In genomic region chr3:11548721-11549131, GRCh38 we compare ENCODE assay signal across 13 cellular contexts.
DNase-seq lines count a peak whose midpoint lies in the region; ATAC-seq and TF ChIP-seq lines count a peak whose summit lies in the region.
"Had no signal": no experiment of that assay in that cellular context is flagged by ENCODE, and none has a peak within 500 bp of the region (broad histone marks: within the 10 kb centered on the region; RNA-seq: fewer than 3 reads in every experiment).

No MANE protein-coding gene starts in this region.

- TF ChIP-seq CTCF in AG04449 (IDR thresholded peaks at IDR 0.05; ENCODE audit: insufficient read depth, low read length, missing control alignments) (no peak), left lung (IDR thresholded peaks at IDR 0.05) (no peak)

- H3K4me3 ChIP-seq in AG04449 (ENCODE audit: low read depth, low read length) (no peak overlapping the region), adipocyte (ENCODE audit: low read length) (no peak overlapping the region), left lung (no peak overlapping the region)
- H3K4me3 ChIP-seq: gastroesophageal sphincter, PC-9, skin epidermis, thoracic aorta had no signal

- H3K9me3 ChIP-seq in adipocyte (ENCODE audit: control insufficient read depth, low read length), result peaks cover 6% of the 10 kb centered on the region
- H3K9me3 ChIP-seq in left lung, result peaks cover 0 to 2% of the 10 kb centered on the region in 2 donors
- H3K9me3 ChIP-seq: thoracic aorta had no signal

- POLR2A ChIA-PET in AG04449 (lab: Yijun Ruan, JAX), result interaction anchor here (0.5 kb wide), 1 partner anchor 51 kb away, joined by 3 read pairs; no protein-coding TSS in a partner anchor

- H3K4me1 ChIP-seq in adipocyte (ENCODE audit: control insufficient read depth, insufficient read depth, low read length) (peaks cover 56% of the 10 kb centered on the region), left lung (peaks cover 0 to 38% of the 10 kb centered on the region in 2 donors)

- DNase-seq in AG04449 (ENCODE audit: low read depth, low spot score) (peak; percentile 46), HT1080 (ENCODE audit: low read depth) (peak; percentile 94), adipocyte (ENCODE audit: low read depth) (peak; percentile 70), left lung (no peak), COLO668 (lab: John Stamatoyannopoulos, UW; ENCODE audit: unreplicated experiment) (no peak), SIG-M5 treated with dmso at 0.1 percent for 504 hours (lab: John Stamatoyannopoulos, UW; ENCODE audit: unreplicated experiment) (no peak)
- no peak for DNase-seq in activated CD4-positive, alpha-beta T cell treated with anti-CD3 and anti-CD28 coated beads, Interleukin-2, amount 50 U/mL, for 4 hours
- DNase-seq: activated T-cell treated with anti-CD3 and anti-CD28 coated beads, Interleukin-2, amount 50 U/mL, for 1 hour had no signal

- ATAC-seq in left lung, result peak; percentile 29
- ATAC-seq in HG02642 (IDR thresholded peaks at IDR 0.05; ENCODE audit: poor library complexity, unreplicated experiment), result no peak
- ATAC-seq: gastroesophageal sphincter had no signal

- H3K27me3 ChIP-seq in adipocyte (replicated peaks; ENCODE audit: control insufficient read depth, insufficient read depth, low read length), result no peaks in the 10 kb centered on the region
- no peaks in the 10 kb centered on the region for H3K27me3 ChIP-seq in left lung
- H3K27me3 ChIP-seq: gastroesophageal sphincter had no signal

- intact Hi-C loops in left lung (cut with DNase I), result no loop called here

- CTCF ChIA-PET in AG04449 (lab: Yijun Ruan, JAX), result no interaction called here

- peak overlapping the region; percentile 73 for H3K9ac ChIP-seq in adipocyte (ENCODE audit: low read length)

- H3K27ac ChIP-seq in left lung, result peak overlapping the region in 1 of 2 donors; percentile 18
- H3K27ac ChIP-seq: PC-9, thoracic aorta had no signal

- no peaks in the 10 kb centered on the region for H3K36me3 ChIP-seq in adipocyte (ENCODE audit: control insufficient read depth, insufficient read depth, low read length, severe bottlenecking)
- no peaks in the 10 kb centered on the region for H3K36me3 ChIP-seq in left lung
- H3K36me3 ChIP-seq: thoracic aorta had no signal

Comparison
In these comparisons a context has a peak if more than half of its experiments do, and no peak if none do; other contexts are left out.
1. DNase-seq: peak in AG04449 (single experiment), HT1080 (single experiment) and adipocyte (single experiment); none in left lung (0 of 2), COLO668 (single experiment), SIG-M5 treated with dmso at 0.1 percent for 504 hours (single experiment) and activated CD4-positive, alpha-beta T cell treated with anti-CD3 and anti-CD28 coated beads, Interleukin-2, amount 50 U/mL, for 4 hours (0 of 2).